ENCODE assay signal across 17 cellular contexts in the genomic region with DNA sequence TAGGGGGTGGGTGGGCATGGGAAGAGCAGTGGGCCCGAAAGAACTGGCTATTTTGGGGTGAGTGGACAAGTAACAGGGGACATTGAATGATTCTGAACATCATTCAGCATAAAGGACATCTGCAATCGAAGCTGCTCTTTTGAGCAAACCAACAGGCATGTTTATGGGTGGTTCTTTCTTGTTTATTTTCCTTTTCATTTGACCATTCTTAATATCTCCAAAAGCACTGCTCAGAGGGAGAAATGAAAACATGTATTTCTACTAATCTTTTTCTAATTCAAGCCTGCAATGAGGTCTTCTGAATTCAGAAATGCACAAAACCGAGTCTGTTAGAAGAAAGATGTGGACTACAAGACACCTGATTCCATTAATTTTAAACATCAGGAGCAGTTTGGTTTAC. TPM values are rescaled to one million over a fixed set of nuclear protein-coding genes. Genes with fewer than 3 reads are reported as not detected.
DNase-seq lines count a peak whose midpoint lies in the region; ATAC-seq and TF ChIP-seq lines count a peak whose summit lies in the region.
"Had no signal": no experiment of that assay in that cellular context is flagged by ENCODE, and none has a peak within 500 bp of the region (broad histone marks: within the 10 kb centered on the region; RNA-seq: fewer than 3 reads in every experiment).

No MANE protein-coding gene starts in this region.

- H3K4me1 ChIP-seq in heart right ventricle, result peaks cover 24 to 83% (median 62%) of the 10 kb centered on the region in 9 donors
- H3K4me1 ChIP-seq in osteoblast (ENCODE audit: insufficient read depth, low read length), result peaks cover 59% of the 10 kb centered on the region
- H3K4me1 ChIP-seq in spleen, result no peaks in the 10 kb centered on the region

- no peaks in the 10 kb centered on the region for H3K79me2 ChIP-seq in osteoblast (ENCODE audit: insufficient read depth, low read length)

- TF ChIP-seq CTCF in heart right ventricle (IDR thresholded peaks at IDR 0.05), result no peak
- no peak for TF ChIP-seq CTCF in dorsolateral prefrontal cortex (IDR thresholded peaks at IDR 0.05 in 54 of 56, conservative IDR thresholded peaks at IDR 0.05 in 2 of 56; ENCODE audit: low read depth in 1 of 56, partially characterized antibody in 56 of 56)
- TF ChIP-seq CTCF in osteoblast (IDR thresholded peaks at IDR 0.05; ENCODE audit: extremely low read depth, low read depth, low read length), result no peak
- no peak for TF ChIP-seq CTCF in spleen (IDR thresholded peaks at IDR 0.05 in 8 of 11, conservative IDR thresholded peaks at IDR 0.05 in 3 of 11)

- TF ChIP-seq POLR2A in spleen (IDR thresholded peaks at IDR 0.05), result no peak

- H3K4me3 ChIP-seq in heart right ventricle (no peak overlapping the region), dorsolateral prefrontal cortex (peak overlapping the region in 21 of 59 donors; percentile 3 to 40 (median 20)), osteoblast (ENCODE audit: insufficient read depth, low read length) (no peak overlapping the region), spleen (no peak overlapping the region)
- H3K4me3 ChIP-seq: hepatocyte had no signal

- H3K4me2 ChIP-seq in osteoblast (ENCODE audit: insufficient read depth, low read length), result no peak overlapping the region

- H3K27me3 ChIP-seq in heart right ventricle, result no peaks in the 10 kb centered on the region
- no peaks in the 10 kb centered on the region for H3K27me3 ChIP-seq in dorsolateral prefrontal cortex
- no peaks in the 10 kb centered on the region for H3K27me3 ChIP-seq in osteoblast (ENCODE audit: insufficient read depth, low read length)
- peaks cover 0 to 41% (median 0%) of the 10 kb centered on the region in 7 donors for H3K27me3 ChIP-seq in spleen (replicated peaks in 1 of 7)
- H3K27me3 ChIP-seq: hepatocyte had no signal

- H3K9me3 ChIP-seq in heart right ventricle (no peaks in the 10 kb centered on the region), osteoblast (ENCODE audit: low read depth, low read length) (no peaks in the 10 kb centered on the region), spleen (peaks cover 0 to 3% (median 0%) of the 10 kb centered on the region in 8 donors)

- whole genome bisulfite sequencing in heart right ventricle, 2 donors, result 65 to 73% methylated on average over 3 of the region's 3 CpGs
- 53 to 84% (median 70%) methylated on average over 3 of the region's 3 CpGs for WGBS in spleen, 5 donors

- H2AFZ ChIP-seq in osteoblast (ENCODE audit: low read length), result no peak overlapping the region
- H2AFZ ChIP-seq: hepatocyte had no signal

- peaks cover 0 to 65% (median 16%) of the 10 kb centered on the region in 9 donors for H3K36me3 ChIP-seq in heart right ventricle
- H3K36me3 ChIP-seq in osteoblast (ENCODE audit: insufficient read depth, low read length), result peaks cover 13% of the 10 kb centered on the region
- H3K36me3 ChIP-seq in spleen, result no peaks in the 10 kb centered on the region

- H3K27ac ChIP-seq in heart right ventricle (peak overlapping the region in 6 of 10 donors; percentile 4 to 84 (median 42)), dorsolateral prefrontal cortex (peak overlapping the region; percentile 71 to 100 (median 97)), osteoblast (ENCODE audit: low read depth, low read length) (peak overlapping the region; percentile 86), spleen (no peak overlapping the region)
- H3K27ac ChIP-seq: hepatocyte had no signal

- ATAC-seq in heart right ventricle (no peak), Right ventricle myocardium inferior (no peak), GM18511 (IDR thresholded peaks at IDR 0.05; ENCODE audit: unreplicated experiment) (no peak)
- ATAC-seq: activated CD8-positive, alpha-beta memory T cell treated with anti-CD3 and anti-CD28 coated beads, Interleukin-2, amount 10 ng/mL, durations not matched to agents 7 days and 5 days had no signal

- no peaks in the 10 kb centered on the region for H4K20me1 ChIP-seq in osteoblast (ENCODE audit: insufficient read depth, low read length)

- no peak for DNase-seq in heart right ventricle
- DNase-seq in Right ventricle myocardium inferior (ENCODE audit: missing footprints), result no peak
- no peak for DNase-seq in dorsolateral prefrontal cortex
- no peak for DNase-seq in osteoblast (ENCODE audit: insufficient read length, low spot score, missing footprints)
- no peak for DNase-seq in islet precursor cell
- DNase-seq in NCI-H1092 treated with DMSO at 0.1 percent for 48 hours (lab: John Stamatoyannopoulos, UW), result no peak
- DNase-seq in spleen, result no peak
- DNase-seq: activated CD4-positive, alpha-beta T cell treated with anti-CD3 and anti-CD28 coated beads for 36 hours; activated CD8-positive, alpha-beta memory T cell treated with anti-CD3 and anti-CD28 coated beads, Interleukin-2, amount 10 ng/mL, durations not matched to agents 7 days and 5 days; DMS 273 treated with DMSO at 0.1 percent for 48 hours; GF-D8; kidney; NCI-H146; NCI-H774; stimulated activated CD4-positive, alpha-beta T cell treated with anti-CD3 and anti-CD28 coated beads, Interleukin-2, amount 100 ng/mL, for 48 hours had no signal

- intact Hi-C loops in heart right ventricle (cut with DNase I) (loop anchor here in 4 of 10 donors (5.0 to 10.0 kb wide), 4 partner anchors 38 to 53 kb away; a partner anchor contains a TSS), Right ventricle myocardium inferior (cut with DNase I) (loop anchor here (5.0 kb wide), 1 partner anchor 162 kb away; no protein-coding TSS in a partner anchor), dorsolateral prefrontal cortex (cut with DNase I) (loop anchor here in 1 of 2 donors (5.0 kb wide), 1 partner anchor 53 kb away; a partner anchor contains a TSS), spleen (cut with DNase I; ENCODE audit: low total_unique reads) (no loop called here)

RNA-seq across cellular contexts. Expression of a gene that starts 54.0 kb away (rescaled TPM):
- total RNA-seq in heart right ventricle (10 to 100 TPM; 37.0 to 59.0 (median 47.6) TPM), Right ventricle myocardium inferior (42.1 TPM), dorsolateral prefrontal cortex (100 to 1,000 TPM in 82 of 120 experiments, 10 to 100 TPM in 38; 44.5 to 165 (median 114) TPM), osteoblast (17.1 and 21.7 TPM in 2 replicates), spleen (1 to 10 TPM in 6 of 7 donors, under 1 TPM in 1; 0.93 to 3.3 (median 1.5) TPM)
- polyA plus RNA-seq in heart right ventricle (10 to 100 TPM in 1 of 2 donors, 1 to 10 TPM in 1; 9.8 to 10.8 TPM), spleen (under 1 TPM; 0.20 to 0.67 (median 0.59) TPM)
- total RNA-seq: activated CD4-positive, alpha-beta T cell treated with anti-CD3 and anti-CD28 coated beads for 36 hours; activated CD8-positive, alpha-beta memory T cell treated with anti-CD3 and anti-CD28 coated beads, Interleukin-2, amount 10 ng/mL, durations not matched to agents 7 days and 5 days had no signal

Comparison
In these comparisons a context has a peak if more than half of its experiments do, and no peak if none do; other contexts are left out.
1. H3K27ac ChIP-seq: peak in heart right ventricle (6 of 10), dorsolateral prefrontal cortex (59 of 59) and osteoblast (single experiment); none in spleen (0 of 8).